ENCODE assay signal across 15 cellular contexts in genomic region chr5:34496258-34496657, GRCh38.
DNase-seq lines count a peak whose midpoint lies in the region; ATAC-seq and TF ChIP-seq lines count a peak whose summit lies in the region.
"Had no signal": no experiment of that assay in that cellular context is flagged by ENCODE, and none has a peak within 500 bp of the region (broad histone marks: within the 10 kb centered on the region; RNA-seq: fewer than 3 reads in every experiment).

No MANE protein-coding gene starts in this region.

- H3K9me3 Mint-ChIP-seq in chondrocyte (ENCODE audit: low read depth) (peaks cover 10% of the 10 kb centered on the region), natural killer cell (no peaks in the 10 kb centered on the region)
- H3K9me3 Mint-ChIP-seq in activated CD4-positive, alpha-beta memory T cell treated with anti-CD3 and anti-CD28 coated beads for 36 hours: no peaks in the 10 kb centered on the region
- H3K9me3 Mint-ChIP-seq: activated B cell treated with CpG ODN at 0.5 μM for 24 hours had no signal

- H3K36me3 Mint-ChIP-seq in chondrocyte (ENCODE audit: low read depth) (no peaks in the 10 kb centered on the region), natural killer cell (no peaks in the 10 kb centered on the region)
- no peaks in the 10 kb centered on the region for H3K36me3 Mint-ChIP-seq in activated CD4-positive, alpha-beta memory T cell treated with anti-CD3 and anti-CD28 coated beads for 36 hours

- TF ChIP-seq CTCF in chondrocyte (IDR thresholded peaks at IDR 0.05) (peak; percentile 32), natural killer cell (IDR thresholded peaks at IDR 0.05) (no peak)

- H3K4me1 Mint-ChIP-seq in chondrocyte (ENCODE audit: low read depth) (peaks cover 63% of the 10 kb centered on the region), natural killer cell (peaks cover 79 to 80% of the 10 kb centered on the region in 2 donors)
- H3K4me1 Mint-ChIP-seq in activated CD4-positive, alpha-beta memory T cell treated with anti-CD3 and anti-CD28 coated beads for 36 hours (ENCODE audit: low read depth): peaks cover 13% of the 10 kb centered on the region

- CTCF ChIA-PET in activated CD4-positive, alpha-beta memory T cell treated with anti-CD3 and anti-CD28 coated beads for 36 hours (lab: Charles Lee): interaction anchor here (1.4 to 6.6 kb wide), 2 partner anchors 10 to 22 kb away, joined by 3 to 37 read pairs; no protein-coding TSS in a partner anchor

- H3K27me3 Mint-ChIP-seq in chondrocyte (ENCODE audit: low read depth): no peaks in the 10 kb centered on the region
- no peaks in the 10 kb centered on the region for H3K27me3 Mint-ChIP-seq in natural killer cell (ENCODE audit: low read depth in 2 of 2)
- peaks cover 17% of the 10 kb centered on the region for H3K27me3 Mint-ChIP-seq in activated CD4-positive, alpha-beta memory T cell treated with anti-CD3 and anti-CD28 coated beads for 36 hours
- H3K27me3 Mint-ChIP-seq: activated B cell treated with CpG ODN at 0.5 μM for 24 hours had no signal

- H3K4me3 Mint-ChIP-seq in chondrocyte (ENCODE audit: unreplicated experiment): no peak overlapping the region
- peak overlapping the region; percentile 1 for H3K4me3 Mint-ChIP-seq in natural killer cell
- no peak overlapping the region for H3K4me3 Mint-ChIP-seq in activated CD4-positive, alpha-beta memory T cell treated with anti-CD3 and anti-CD28 coated beads for 36 hours
- H3K4me3 Mint-ChIP-seq: activated B cell treated with CpG ODN at 0.5 μM for 24 hours had no signal

- ATAC-seq in left ventricle myocardium superior (peak; percentile 7), natural killer cell (no peak), GM21447 (IDR thresholded peaks at IDR 0.05; ENCODE audit: unreplicated experiment) (no peak)

- intact Hi-C loops in left ventricle myocardium superior (cut with micrococcal nuclease) (no loop called here), cardiac septum (cut with DNase I) (no loop called here), natural killer cell (cut with micrococcal nuclease) (loop anchor here (5.0 kb wide), 2 partner anchors 201 to 421 kb away; partner anchors contain the start of genes BRIX1 and RAD1)
- intact Hi-C loops in activated CD4-positive, alpha-beta memory T cell treated with anti-CD3 and anti-CD28 coated beads for 36 hours (cut with micrococcal nuclease): no loop called here

- POLR2A ChIA-PET in activated CD4-positive, alpha-beta memory T cell treated with anti-CD3 and anti-CD28 coated beads for 36 hours (lab: Charles Lee): no interaction called here

- H3K27ac Mint-ChIP-seq in chondrocyte (ENCODE audit: unreplicated experiment) (peak overlapping the region; percentile 86), natural killer cell (peak overlapping the region; percentile 79 to 93)
- no peak overlapping the region for H3K27ac Mint-ChIP-seq in activated CD4-positive, alpha-beta memory T cell treated with anti-CD3 and anti-CD28 coated beads for 36 hours
- H3K27ac Mint-ChIP-seq: activated B cell treated with CpG ODN at 0.5 μM for 24 hours had no signal

- DNase-seq in left ventricle myocardium superior: no peak
- no peak for DNase-seq in cardiac septum (ENCODE audit: low spot score)
- DNase-seq in chondrocyte (ENCODE audit: low spot score): no peak
- DNase-seq in natural killer cell: no peak
- DNase-seq in NCI-H345 treated with DMSO at 0.1 percent for 48 hours (lab: John Stamatoyannopoulos, UW; ENCODE audit: unreplicated experiment): no peak
- no peak for DNase-seq in activated CD4-positive, alpha-beta memory T cell treated with anti-CD3 and anti-CD28 coated beads for 36 hours
- DNase-seq in activated CD8-positive, alpha-beta memory T cell treated with anti-CD3 and anti-CD28 coated beads, Interleukin-2, amount 50 U/mL, for 48 hours: no peak
- DNase-seq: activated B cell treated with CpG ODN at 0.5 μM for 24 hours; activated effector memory CD4-positive, alpha-beta T cell treated with anti-CD3 and anti-CD28 coated beads, Interleukin-2, amount 50 U/mL, for 16 hours; effector CD8-positive, alpha-beta T cell; foreskin melanocyte; GDM1; NCI-H187 treated with DMSO at 0.1 percent for 48 hours; NCI-H774 had no signal
